Comparison of ENCODE assay signal across 8 cellular contexts in the genomic region with DNA sequence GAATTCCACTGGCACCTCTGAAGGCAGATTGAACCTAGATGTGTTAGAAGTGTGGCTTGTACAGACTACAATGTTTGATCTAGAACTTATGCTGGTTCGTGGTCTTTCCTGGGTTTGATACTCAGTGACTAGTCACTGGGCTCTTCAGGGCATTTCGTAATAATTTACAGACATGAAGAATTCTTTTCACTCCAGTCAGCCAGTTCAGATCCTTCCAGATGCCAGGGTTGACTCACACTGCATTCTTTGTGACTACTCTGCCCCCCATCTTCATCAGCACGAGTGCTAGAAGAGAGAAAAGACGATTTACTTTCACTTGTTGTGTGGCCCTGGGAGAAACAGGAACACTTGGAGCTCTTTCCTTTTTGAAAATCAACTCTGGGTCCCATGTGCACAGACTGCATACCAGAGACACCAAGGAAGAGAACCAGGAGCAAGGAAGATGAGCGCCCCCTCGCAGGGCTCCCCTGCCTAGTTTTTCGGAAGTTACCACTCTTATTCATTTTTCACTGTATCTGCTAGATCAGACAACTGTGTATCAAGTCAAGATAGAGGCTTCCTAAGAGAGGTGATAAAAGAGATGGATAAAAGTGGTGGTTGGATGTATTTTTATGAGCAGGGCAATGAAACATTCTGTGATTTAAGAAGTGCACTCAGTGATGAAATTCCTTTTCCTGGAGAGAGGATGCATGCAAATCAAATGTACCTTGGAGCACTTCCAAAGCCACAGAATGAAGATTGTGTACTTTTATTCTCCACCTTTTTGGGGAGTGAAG. TPM values are rescaled to one million over a fixed set of nuclear protein-coding genes. Genes with fewer than 3 reads are reported as not detected.
DNase-seq lines count a peak whose midpoint lies in the region; ATAC-seq and TF ChIP-seq lines count a peak whose summit lies in the region.

No MANE protein-coding gene starts in this region.

- H3K36me3 ChIP-seq in right lobe of liver, result no peaks in the 10 kb centered on the region
- H3K36me3 ChIP-seq in effector memory CD4-positive, alpha-beta T cell (ENCODE audit: control insufficient read depth, insufficient read depth, low read length), result no peaks in the 10 kb centered on the region

- 52% methylated on average over 7 of the region's 7 CpGs for WGBS in right lobe of liver (ENCODE audit: insufficient coverage, low coverage, low lambda C conversion rate, missing lambda C conversion rate)

- H3K27me3 Mint-ChIP-seq in MCF 10A (ENCODE audit: insufficient read depth, unreplicated experiment), result no peaks in the 10 kb centered on the region

- ATAC-seq in Right ventricle myocardium inferior, result peak; percentile 77
- peak in 3 of 4 donors; percentile 24 to 55 (median 50) for ATAC-seq in right lobe of liver

- intact Hi-C loops in Right ventricle myocardium inferior (cut with DNase I), result no loop called here
- intact Hi-C loops in cardiac septum (cut with DNase I), result no loop called here
- intact Hi-C loops in MCF 10A (cut with micrococcal nuclease), result loop anchor here (5.0 kb wide), 2 partner anchors 34 to 46 kb away; no protein-coding TSS in a partner anchor
- intact Hi-C loops in right lobe of liver (cut with DNase I), result no loop called here

- peak overlapping the region; percentile 92 for H3K4me3 Mint-ChIP-seq in MCF 10A (ENCODE audit: unreplicated experiment)

- no peaks in the 10 kb centered on the region for H3K9me3 ChIP-seq in right lobe of liver
- no peaks in the 10 kb centered on the region for H3K9me3 ChIP-seq in effector memory CD4-positive, alpha-beta T cell (ENCODE audit: control insufficient read depth, low read length)

- no peak overlapping the region for H3K4me3 ChIP-seq in right lobe of liver
- no peak overlapping the region for H3K4me3 ChIP-seq in effector memory CD4-positive, alpha-beta T cell (ENCODE audit: insufficient read depth, low read depth, low read length, poor library complexity, severe bottlenecking)

- no peak overlapping the region for H3K27ac ChIP-seq in right lobe of liver
- no peak overlapping the region for H3K27ac ChIP-seq in effector memory CD4-positive, alpha-beta T cell (ENCODE audit: insufficient read depth, low read length, poor library complexity, severe bottlenecking)

- H3K36me3 Mint-ChIP-seq in MCF 10A (ENCODE audit: insufficient read depth, unreplicated experiment), result peaks cover 12% of the 10 kb centered on the region

- peaks cover 0 to 25% (median 7%) of the 10 kb centered on the region in 4 donors for H3K4me1 ChIP-seq in right lobe of liver
- no peaks in the 10 kb centered on the region for H3K4me1 ChIP-seq in effector memory CD4-positive, alpha-beta T cell (ENCODE audit: control insufficient read depth, insufficient read depth, low read length, poor library complexity, severe bottlenecking)

- H3K27ac Mint-ChIP-seq in MCF 10A (ENCODE audit: low read depth, unreplicated experiment), result peak overlapping the region; percentile 88

- DNase-seq in Right ventricle myocardium inferior (ENCODE audit: missing footprints), result no peak
- DNase-seq in cardiac septum (ENCODE audit: low spot score), result no peak
- peak; percentile 99 for DNase-seq in MCF 10A (ENCODE audit: unreplicated experiment)
- no peak for DNase-seq in right lobe of liver
- DNase-seq in iPS-NIHi7 (ENCODE audit: extremely low spot score), result no peak
- DNase-seq in activated CD4-positive, CD25-positive, alpha-beta regulatory T cell treated with anti-CD3 and anti-CD28 coated beads, Interleukin-2, amount 50 U/mL, for 72 hours, result no peak
- no peak for DNase-seq in NCI-H2107 (lab: John Stamatoyannopoulos, UW)
- no peak for DNase-seq in effector memory CD4-positive, alpha-beta T cell

- no peaks in the 10 kb centered on the region for H3K27me3 ChIP-seq in right lobe of liver
- H3K27me3 ChIP-seq in effector memory CD4-positive, alpha-beta T cell (replicated peaks; ENCODE audit: control insufficient read depth, insufficient read depth, low read length, poor library complexity, severe bottlenecking), result no peaks in the 10 kb centered on the region

- no peak for TF ChIP-seq POLR2A in right lobe of liver (IDR thresholded peaks at IDR 0.05)

- no peaks in the 10 kb centered on the region for H3K9me3 Mint-ChIP-seq in MCF 10A (ENCODE audit: unreplicated experiment)

- peaks cover 59% of the 10 kb centered on the region for H3K4me1 Mint-ChIP-seq in MCF 10A (ENCODE audit: insufficient read depth, unreplicated experiment)

- POLR2A ChIA-PET in MCF 10A (lab: Yijun Ruan, JAX), result interaction anchor here (0.6 to 4.6 kb wide), 32 partner anchors 9 to 551 kb away, joined by 3 to 40 read pairs (median 8); partner anchors contain the start of genes CCNK and SETD3

- BruUV-seq in MCF 10A (replicated peaks; lab: Mats Ljungman, UMichigan), result TSS peak; percentile 51

- CTCF ChIA-PET in MCF 10A (lab: Yijun Ruan, JAX), result interaction anchor here (0.7 to 6.3 kb wide), 7 partner anchors 35 to 209 kb away, joined by 3 to 38 read pairs (median 4); no protein-coding TSS in a partner anchor

- no peak for TF ChIP-seq CTCF in MCF 10A (IDR thresholded peaks at IDR 0.05; ENCODE audit: unreplicated experiment)
- no peak for TF ChIP-seq CTCF in right lobe of liver (IDR thresholded peaks at IDR 0.05)

RNA-seq across cellular contexts. Expression of gene EVL, which starts 33.5 kb away (rescaled TPM):
- 41.8 TPM for total RNA-seq in Right ventricle myocardium inferior
- total RNA-seq in cardiac septum, result 46.3 TPM
- total RNA-seq in MCF 10A (2022), result 52.5 and 55.4 TPM in 2 replicates
- total RNA-seq in right lobe of liver, result 100 to 1,000 TPM in 2 of 6 experiments, 10 to 100 TPM in 4; 23.6 to 162 (median 68.4) TPM
